In genomic region chr15:65021475-65021874, GRCh38 we compare ENCODE assay signal across 2 cellular contexts.
TF ChIP-seq lines count a peak whose summit lies in the region.

No MANE protein-coding gene starts in this region.

TF ChIP-seq in A549, 52 proteins besides CTCF, POLR2A, EP300 and RAD21:
- TF ChIP-seq HDAC2 (IDR thresholded peaks at IDR 0.05) (no peak), CBX8 (IDR thresholded peaks at IDR 0.05) (no peak), TP53 (CRISPR knock-in tag; IDR thresholded peaks at IDR 0.05) (no peak), BCL3 (IDR thresholded peaks at IDR 0.05) (no peak), NPAS2 (CRISPR knock-in tag; IDR thresholded peaks at IDR 0.05; ENCODE audit: borderline replicate concordance) (no peak), ZSCAN20 (CRISPR knock-in tag; IDR thresholded peaks at IDR 0.05) (no peak), KDM1A (IDR thresholded peaks at IDR 0.05; ENCODE audit: low read depth) (no peak), FOSB (CRISPR knock-in tag; IDR thresholded peaks at IDR 0.05) (no peak), USF2 (IDR thresholded peaks at IDR 0.05) (no peak), MAX (IDR thresholded peaks at IDR 0.05) (no peak), MYC (IDR thresholded peaks at IDR 0.05; ENCODE audit: borderline replicate concordance, low read length) (no peak), HES2 (IDR thresholded peaks at IDR 0.05) (no peak), PBX3 (IDR thresholded peaks at IDR 0.05) (no peak), HOXB13 (CRISPR knock-in tag; IDR thresholded peaks at IDR 0.05; ENCODE audit: low read depth) (no peak), POLR2AphosphoS2 (conservative IDR thresholded peaks at IDR 0.05; ENCODE audit: low read length) (no peak), RARB (CRISPR knock-in tag; IDR thresholded peaks at IDR 0.05) (no peak)
- TF ChIP-seq, protein P1, sequence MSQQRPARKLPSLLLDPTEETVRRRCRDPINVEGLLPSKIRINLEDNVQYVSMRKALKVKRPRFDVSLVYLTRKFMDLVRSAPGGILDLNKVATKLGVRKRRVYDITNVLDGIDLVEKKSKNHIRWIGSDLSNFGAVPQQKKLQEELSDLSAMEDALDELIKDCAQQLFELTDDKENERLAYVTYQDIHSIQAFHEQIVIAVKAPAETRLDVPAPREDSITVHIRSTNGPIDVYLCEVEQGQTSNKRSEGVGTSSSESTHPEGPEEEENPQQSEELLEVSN (IDR thresholded peaks at IDR 0.05; ENCODE audit: borderline replicate concordance, low read depth), result no peak

TF ChIP-seq in SK-N-SH treated with all-trans-retinoic acid at 6 μM for 48 hours, 23 proteins besides CTCF, POLR2A, EP300 and RAD21:
- no peak for TF ChIP-seq OSR1 (CRISPR knock-in tag; IDR thresholded peaks at IDR 0.05)
- TF ChIP-seq TSHZ2 (CRISPR knock-in tag; IDR thresholded peaks at IDR 0.05), result no peak
- TF ChIP-seq BACH2 (CRISPR knock-in tag; IDR thresholded peaks at IDR 0.05; ENCODE audit: borderline replicate concordance), result no peak
- no peak for TF ChIP-seq ZNF70 (CRISPR knock-in tag; IDR thresholded peaks at IDR 0.05)
- TF ChIP-seq ZFP30 (CRISPR knock-in tag; IDR thresholded peaks at IDR 0.05), result no peak
- TF ChIP-seq ISL1 (CRISPR knock-in tag; IDR thresholded peaks at IDR 0.05), result no peak
- no peak for TF ChIP-seq TOX (CRISPR knock-in tag; IDR thresholded peaks at IDR 0.05; ENCODE audit: borderline replicate concordance)
- no peak for TF ChIP-seq CSRNP3 (CRISPR knock-in tag; IDR thresholded peaks at IDR 0.05)
- TF ChIP-seq GLIS3 (CRISPR knock-in tag; IDR thresholded peaks at IDR 0.05), result no peak
- TF ChIP-seq ZNF565 (CRISPR knock-in tag; conservative IDR thresholded peaks at IDR 0.05; ENCODE audit: low read depth), result no peak
- TF ChIP-seq PATZ1 (CRISPR knock-in tag; IDR thresholded peaks at IDR 0.05; ENCODE audit: borderline replicate concordance), result no peak
- no peak for TF ChIP-seq POU6F1 (CRISPR knock-in tag; IDR thresholded peaks at IDR 0.05; ENCODE audit: borderline replicate concordance, low read depth)
- no peak for TF ChIP-seq CSDC2 (CRISPR knock-in tag; IDR thresholded peaks at IDR 0.05)
